17 cellular contexts compared by ENCODE assay signal in genomic region chr21:45324430-45325205, GRCh38. TPM values are rescaled to one million over a fixed set of nuclear protein-coding genes. Genes with fewer than 3 reads are reported as not detected.
DNase-seq lines count a peak whose midpoint lies in the region; ATAC-seq and TF ChIP-seq lines count a peak whose summit lies in the region.
"Had no signal": no experiment of that assay in that cellular context is flagged by ENCODE, and none has a peak within 500 bp of the region (broad histone marks: within the 10 kb centered on the region; RNA-seq: fewer than 3 reads in every experiment).

No MANE protein-coding gene starts in this region.

- H3K18ac ChIP-seq in neuronal stem cell (ENCODE audit: low read length) = peak overlapping the region; percentile 83

- peaks cover 13% of the 10 kb centered on the region for H3K4me1 Mint-ChIP-seq in endodermal cell

- peak overlapping the region; percentile 44 for H3K23ac ChIP-seq in neuronal stem cell (ENCODE audit: low read depth, low read length, poor library complexity)

- TF ChIP-seq POLR2A in stomach (IDR thresholded peaks at IDR 0.05) = no peak

- H2AFZ ChIP-seq in PC-3 (ENCODE audit: low read length) (no peak overlapping the region), neuronal stem cell (ENCODE audit: low read length) (no peak overlapping the region)

- H3K4me1 ChIP-seq in PC-3 (ENCODE audit: insufficient read depth, low read length) (peaks cover 10% of the 10 kb centered on the region), endodermal cell (ENCODE audit: control insufficient read depth, insufficient read depth, low read length) (peaks cover 14% of the 10 kb centered on the region), neuronal stem cell (ENCODE audit: control insufficient read depth in 2 of 2, insufficient read depth in 1 of 2, low read depth in 1 of 2, low read length in 2 of 2) (peaks cover 0 to 15% of the 10 kb centered on the region in 2 donors), stomach (peaks cover 13 to 41% (median 28%) of the 10 kb centered on the region in 4 donors)

- H3K79me2 ChIP-seq in PC-3 (ENCODE audit: low read length) = no peaks in the 10 kb centered on the region

- 94 to 95% methylated on average over 15 to 27 of the region's 27 CpGs for WGBS in endodermal cell (ENCODE audit: insufficient coverage in 1 of 2, insufficient read length in 1 of 2), 2 experiments
- no CpG with 5 or more reads among the region's 27 CpGs for WGBS in neuronal stem cell (ENCODE audit: extremely low coverage in 2 of 2, insufficient read length in 2 of 2, insufficient replicate concordance in 1 of 2), 2 donors
- 70 to 79% (median 75%) methylated on average over 20 to 27 of the region's 27 CpGs for WGBS in stomach, 5 donors

- no peaks in the 10 kb centered on the region for H3K79me1 ChIP-seq in neuronal stem cell (ENCODE audit: low read depth, low read length)

- H3K9me2 ChIP-seq in PC-3 (replicated peaks; ENCODE audit: low read length) = no peaks in the 10 kb centered on the region

- H3F3A ChIP-seq in PC-3 (ENCODE audit: low read length, unreplicated experiment) = no peaks in the 10 kb centered on the region

- peak overlapping the region; percentile 75 for H2BK15ac ChIP-seq in neuronal stem cell (ENCODE audit: low read length)

- peak overlapping the region; percentile 82 for H3K14ac ChIP-seq in neuronal stem cell (ENCODE audit: low read length)

- no peaks in the 10 kb centered on the region for H3K36me3 ChIP-seq in PC-3 (ENCODE audit: low read depth, low read length)
- no peaks in the 10 kb centered on the region for H3K36me3 ChIP-seq in endodermal cell (ENCODE audit: control insufficient read depth, insufficient read depth, low read length)
- H3K36me3 ChIP-seq in neuronal stem cell (replicated peaks in 1 of 2; ENCODE audit: control insufficient read depth in 2 of 2, insufficient read depth in 2 of 2, low read length in 2 of 2) = no peaks in the 10 kb centered on the region
- H3K36me3 ChIP-seq in stomach = no peaks in the 10 kb centered on the region
- H3K36me3 ChIP-seq: gastrocnemius medialis had no signal

- peak overlapping the region; percentile 82 for H3K27ac Mint-ChIP-seq in endodermal cell
- H3K27ac Mint-ChIP-seq: activated B cell treated with CpG ODN at 0.5 μM for 24 hours had no signal

- H4K91ac ChIP-seq in neuronal stem cell (ENCODE audit: low read depth, low read length, poor library complexity) = no peak overlapping the region

- POLR2A ChIA-PET in PC-3 (lab: Charles Lee; ENCODE audit: unreplicated experiment) = no interaction called here

- DNase-seq in Daoy (ENCODE audit: low read depth) (peak; percentile 43), PC-3 (no peak), endodermal cell (peak; percentile 79), neuronal stem cell (ENCODE audit: low spot score) (no peak), GM20000 (ENCODE audit: low spot score) (no peak), stomach (no peak), foreskin fibroblast (no peak), GM10266 (ENCODE audit: extremely low spot score) (no peak)
- DNase-seq: activated B cell treated with CpG ODN at 0.5 μM for 24 hours; activated T-cell treated with anti-CD3 and anti-CD28 coated beads, Interleukin-2, amount 50 U/mL, for 1 hour; amniotic stem cell; effector CD4-positive, alpha-beta T cell; gastrocnemius medialis; GOT3; Karpas-422; NCI-H2029 treated with DMSO at 0.1 percent for 48 hours had no signal

- H3K4me2 ChIP-seq in PC-3 (ENCODE audit: low read length) = no peak overlapping the region
- H3K4me2 ChIP-seq in neuronal stem cell (ENCODE audit: insufficient read depth, low read length, poor library complexity, severe bottlenecking) = no peak overlapping the region

- H3K4me3 Mint-ChIP-seq in endodermal cell = no peak overlapping the region
- H3K4me3 Mint-ChIP-seq: activated B cell treated with CpG ODN at 0.5 μM for 24 hours had no signal

- H4K20me1 ChIP-seq in PC-3 (ENCODE audit: low read length) = no peaks in the 10 kb centered on the region

- peak overlapping the region; percentile 10 for H2BK120ac ChIP-seq in neuronal stem cell (ENCODE audit: low read depth, low read length)

- peak overlapping the region; percentile 48 for H2BK5ac ChIP-seq in neuronal stem cell (ENCODE audit: low read length)

- no peak overlapping the region for H3K9ac ChIP-seq in PC-3 (ENCODE audit: low read length)
- no peak overlapping the region for H3K9ac ChIP-seq in endodermal cell (ENCODE audit: extremely low read depth, low read length, poor library complexity, severe bottlenecking)
- H3K9ac ChIP-seq in neuronal stem cell (ENCODE audit: low read depth, low read length, poor library complexity) = no peak overlapping the region

- intact Hi-C loops in PC-3 (cut with micrococcal nuclease) = no loop called here
- intact Hi-C loops in stomach (cut with DNase I; ENCODE audit: low total_unique reads) = no loop called here

- H3K27ac ChIP-seq in PC-3 (ENCODE audit: low read length) (no peak overlapping the region), endodermal cell (ENCODE audit: low read depth, low read length) (peak overlapping the region; percentile 53), neuronal stem cell (replicated peaks; ENCODE audit: low read length) (peak overlapping the region; percentile 36), stomach (peak overlapping the region in 2 of 5 donors; percentile 34 to 80)
- H3K27ac ChIP-seq: SK-N-MC had no signal

- no peak overlapping the region for H4K8ac ChIP-seq in neuronal stem cell (ENCODE audit: low read depth, low read length)

- peak overlapping the region; percentile 76 for H2AK5ac ChIP-seq in neuronal stem cell (ENCODE audit: low read depth, low read length)

- no peak for TF ChIP-seq EP300 in stomach (IDR thresholded peaks at IDR 0.05)

- H3K4ac ChIP-seq in neuronal stem cell (ENCODE audit: low read length) = no peak overlapping the region

- H3K27me3 ChIP-seq in PC-3 (ENCODE audit: low read length) = no peaks in the 10 kb centered on the region
- no peaks in the 10 kb centered on the region for H3K27me3 ChIP-seq in endodermal cell (ENCODE audit: control insufficient read depth, insufficient read depth, low read length, poor library complexity, severe bottlenecking)
- peaks cover 0 to 20% (median 0%) of the 10 kb centered on the region in 3 experiments for H3K27me3 ChIP-seq in neuronal stem cell (ENCODE audit: control insufficient read depth in 3 of 3, insufficient read depth in 3 of 3, low read depth in 1 of 3, low read length in 3 of 3)
- H3K27me3 ChIP-seq in stomach = peaks cover 0 to 26% (median 0%) of the 10 kb centered on the region in 3 donors

- no peaks in the 10 kb centered on the region for H3K36me3 Mint-ChIP-seq in endodermal cell (ENCODE audit: low read depth)

- no peak overlapping the region for H2BK12ac ChIP-seq in neuronal stem cell (ENCODE audit: low read length)

- BruUV-seq in PC-3 (replicated peaks; lab: Mats Ljungman, UMichigan) = no TSS peak

- H3K9me3 ChIP-seq in PC-3 (ENCODE audit: low read length) (no peaks in the 10 kb centered on the region), endodermal cell (ENCODE audit: control insufficient read depth, low read length) (no peaks in the 10 kb centered on the region), neuronal stem cell (replicated peaks in 1 of 2; ENCODE audit: control insufficient read depth in 2 of 2, insufficient read depth in 1 of 2, low read depth in 1 of 2, low read length in 2 of 2) (no peaks in the 10 kb centered on the region), stomach (no peaks in the 10 kb centered on the region)
- H3K9me3 ChIP-seq: gastrocnemius medialis had no signal

- no peaks in the 10 kb centered on the region for H3K27me3 Mint-ChIP-seq in endodermal cell (ENCODE audit: insufficient read depth)

- TF ChIP-seq CTCF in PC-3 (conservative IDR thresholded peaks at IDR 0.05; ENCODE audit: low read depth, low read length) (peak; percentile 17; the same call in 1 of the 2 replicates), endodermal cell (conservative IDR thresholded peaks at IDR 0.05) (no peak), GM20000 (IDR thresholded peaks at IDR 0.05; ENCODE audit: extremely low read depth, missing control alignments) (no peak), stomach (IDR thresholded peaks at IDR 0.05) (no peak), foreskin fibroblast (IDR thresholded peaks at IDR 0.05; ENCODE audit: low read depth, low read length) (no peak), GM10266 (IDR thresholded peaks at IDR 0.05; ENCODE audit: control insufficient read depth, insufficient read depth, low read depth, missing control alignments) (no peak)

- no peak for ATAC-seq in PC-3
- ATAC-seq: gastrocnemius medialis had no signal

- H3K4me3 ChIP-seq in PC-3 (ENCODE audit: low read length) (no peak overlapping the region), endodermal cell (ENCODE audit: low read length) (no peak overlapping the region), neuronal stem cell (ENCODE audit: low read length in 2 of 2) (no peak overlapping the region), stomach (no peak overlapping the region), foreskin fibroblast (ENCODE audit: low read depth in 1 of 2, low read length in 2 of 2) (no peak overlapping the region)
- H3K4me3 ChIP-seq: gastrocnemius medialis, SK-N-MC had no signal

- CTCF ChIA-PET in PC-3 (lab: Charles Lee) = interaction anchor here (0.7 kb wide), 1 partner anchor 657 kb away, joined by 3 read pairs; no protein-coding TSS in a partner anchor

- peaks cover 2% of the 10 kb centered on the region for H3K9me3 Mint-ChIP-seq in endodermal cell
- H3K9me3 Mint-ChIP-seq: activated B cell treated with CpG ODN at 0.5 μM for 24 hours had no signal

RNA-seq across cellular contexts. Expression of gene POFUT2, which starts 36.9 kb away (rescaled TPM):
- total RNA-seq in Daoy (2014; rRNA removed; shearing (Covaris generic)) = 22.6 and 27.3 TPM in 2 replicates
- total RNA-seq in PC-3 (2014; rRNA removed) = 19.6 and 28.2 TPM in 2 replicates
- 10 to 100 TPM; 49.0 to 73.3 TPM for total RNA-seq in endodermal cell
- 55.1 TPM for polyA plus RNA-seq in endodermal cell (2013, experiment 1 of 2)
- 46.9 TPM for polyA plus RNA-seq in endodermal cell (2013, experiment 2 of 2)
- 33.3 TPM for polyA plus RNA-seq in neuronal stem cell (2013, experiment 1 of 2)
- 32.4 TPM for polyA plus RNA-seq in neuronal stem cell (2013, experiment 2 of 2)
- 10 to 100 TPM; 19.2 to 34.2 (median 29.3) TPM for total RNA-seq in stomach
- 10 to 100 TPM in 1 of 3 donors, 1 to 10 TPM in 2; 7.4 to 15.9 (median 9.5) TPM for polyA plus RNA-seq in stomach

Comparison
In these comparisons a context has a peak if more than half of its experiments do, and no peak if none do; other contexts are left out.
1. DNase-seq: peak in Daoy (single experiment) and endodermal cell (single experiment); none in PC-3 (single experiment), neuronal stem cell (single experiment), GM20000 (single experiment), stomach (single experiment), foreskin fibroblast (0 of 2) and GM10266 (single experiment).